In the genomic region with DNA sequence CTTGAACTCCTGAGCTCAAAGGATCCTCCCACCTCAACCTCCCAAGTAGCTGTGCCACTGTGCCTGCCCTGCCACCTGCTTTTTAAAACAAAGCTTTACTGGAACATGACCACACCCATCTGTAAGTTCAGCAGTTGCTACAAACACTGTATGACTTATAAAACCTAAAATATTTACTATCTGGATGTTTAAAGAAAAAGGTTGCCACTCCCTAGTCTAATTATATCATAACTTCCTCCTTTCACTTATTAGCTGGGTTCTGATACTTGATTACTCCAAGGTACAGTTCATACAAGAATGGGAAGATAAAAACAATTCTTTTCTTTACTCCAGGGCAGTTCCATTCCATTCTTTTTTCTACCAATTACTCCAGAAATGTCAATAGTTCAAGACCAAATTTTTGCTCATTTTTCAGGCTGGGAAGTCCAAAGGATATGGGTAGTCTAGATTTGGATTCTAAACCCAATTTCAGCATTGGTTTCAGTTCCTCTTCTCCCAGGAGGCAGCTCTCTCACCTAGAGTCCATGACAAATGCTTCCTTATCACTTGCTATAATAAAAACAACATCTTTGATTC, we compare ENCODE assay signal across 11 cellular contexts.
DNase-seq lines count a peak whose midpoint lies in the region; ATAC-seq and TF ChIP-seq lines count a peak whose summit lies in the region.
"Had no signal": no experiment of that assay in that cellular context is flagged by ENCODE, and none has a peak within 500 bp of the region (broad histone marks: within the 10 kb centered on the region; RNA-seq: fewer than 3 reads in every experiment).

No MANE protein-coding gene starts in this region.

- CTCF ChIA-PET in T-cell (lab: Charles Lee) = no interaction called here

- H3K9me3 Mint-ChIP-seq in T-cell = no peaks in the 10 kb centered on the region
- H3K9me3 Mint-ChIP-seq: activated naive CD4-positive, alpha-beta T cell treated with anti-CD3 and anti-CD28 coated beads for 36 hours had no signal

- TF ChIP-seq EP300 in sigmoid colon (IDR thresholded peaks at IDR 0.05) = no peak

- H3K4me3 Mint-ChIP-seq in T-cell = no peak overlapping the region
- H3K4me3 Mint-ChIP-seq: activated naive CD4-positive, alpha-beta T cell treated with anti-CD3 and anti-CD28 coated beads for 36 hours had no signal

- H3K4me1 ChIP-seq in sigmoid colon = no peaks in the 10 kb centered on the region

- intact Hi-C loops in sigmoid colon (cut with DNase I) = no loop called here

- H3K36me3 ChIP-seq in sigmoid colon = peaks cover 0 to 82% (median 32%) of the 10 kb centered on the region in 4 donors

- H3K27ac ChIP-seq in sigmoid colon = no peak overlapping the region
- H3K27ac ChIP-seq: RWPE1 had no signal

- peak overlapping the region; percentile 13 to 40 for H3K27ac Mint-ChIP-seq in T-cell
- H3K27ac Mint-ChIP-seq: activated naive CD4-positive, alpha-beta T cell treated with anti-CD3 and anti-CD28 coated beads for 36 hours had no signal

- TF ChIP-seq POLR2A in sigmoid colon (IDR thresholded peaks at IDR 0.05) = no peak

- H3K27me3 ChIP-seq in sigmoid colon = no peaks in the 10 kb centered on the region

- POLR2A ChIA-PET in T-cell (lab: Charles Lee) = no interaction called here

- H3K4me1 Mint-ChIP-seq in T-cell = peaks cover 5 to 7% (median 5%) of the 10 kb centered on the region in 3 donors

- H3K4me3 ChIP-seq in GM12864 (ENCODE audit: low read depth, low read length) = no peak overlapping the region
- no peak overlapping the region for H3K4me3 ChIP-seq in sigmoid colon

- DNase-seq in GM12864 (ENCODE audit: low read depth) (peak; percentile 27), T-cell (no peak), myocyte (ENCODE audit: low read depth) (peak; percentile 35), NCI-H446 treated with DMSO at 0.1 percent for 48 hours (lab: John Stamatoyannopoulos, UW) (no peak), SHP77 (lab: John Stamatoyannopoulos, UW) (no peak), sigmoid colon (no peak), NCI-H2171 treated with DMSO at 0.1 percent for 48 hours (lab: John Stamatoyannopoulos, UW) (no peak)
- DNase-seq: activated CD4-positive, CD25-positive, alpha-beta regulatory T cell treated with anti-CD3 and anti-CD28 coated beads, Interleukin-2, amount 50 U/mL, for 72 hours; activated naive CD4-positive, alpha-beta T cell treated with anti-CD3 and anti-CD28 coated beads for 36 hours had no signal

- H3K27me3 Mint-ChIP-seq in T-cell = no peaks in the 10 kb centered on the region

- H3K36me3 Mint-ChIP-seq in T-cell = peaks cover 65% of the 10 kb centered on the region

- H3K9me3 ChIP-seq in sigmoid colon = no peaks in the 10 kb centered on the region

- ATAC-seq in HG02852 (IDR thresholded peaks at IDR 0.05; ENCODE audit: unreplicated experiment) (peak; percentile 47), T-cell (replicated peaks in 1 of 4) (no peak)

- TF ChIP-seq CTCF in GM12864 (IDR thresholded peaks at IDR 0.05; ENCODE audit: low read depth, low read length, missing control alignments) (no peak), sigmoid colon (IDR thresholded peaks at IDR 0.05) (no peak)

Comparison
In these comparisons a context has a peak if more than half of its experiments do, and no peak if none do; other contexts are left out.
1. DNase-seq: peak in GM12864 (single experiment) and myocyte (single experiment); none in T-cell (0 of 34), NCI-H446 treated with DMSO at 0.1 percent for 48 hours (single experiment), SHP77 (0 of 2), sigmoid colon (single experiment) and NCI-H2171 treated with DMSO at 0.1 percent for 48 hours (single experiment).